In the genomic region with DNA sequence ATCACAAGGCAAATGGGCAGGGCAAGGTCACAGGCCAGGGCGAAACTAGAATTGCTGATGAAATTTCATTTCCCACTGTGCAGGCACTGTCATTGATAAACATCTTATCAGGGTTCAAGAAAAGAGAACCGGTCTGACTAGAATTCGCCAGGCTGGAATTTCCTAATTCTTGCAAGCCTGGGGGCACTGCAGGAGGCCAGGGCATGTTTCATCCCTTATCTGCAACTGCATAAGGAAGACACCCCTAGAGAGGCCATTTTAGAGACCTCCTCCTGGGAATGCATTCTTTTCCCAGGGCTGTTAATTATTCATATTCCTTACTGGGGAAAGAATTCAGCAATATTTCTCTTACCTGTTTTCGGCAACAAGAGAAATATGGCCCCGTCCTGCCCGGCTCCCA, we compare ENCODE assay signal across 1 cellular context.
TF ChIP-seq lines count a peak whose summit lies in the region.

No MANE protein-coding gene starts in this region.

TF ChIP-seq in H1, 55 proteins besides CTCF, POLR2A, EP300 and RAD21:
- no peak for TF ChIP-seq RXRA (IDR thresholded peaks at IDR 0.05; ENCODE audit: insufficient read depth, low read depth, low read length)
- 0 out of 2 replicates have a peak, but pooled peaks have one; percentile 8 for TF ChIP-seq TEAD4 (IDR thresholded peaks at IDR 0.05; ENCODE audit: low read depth, low read length)
- 0 out of 2 replicates have a peak, but pooled peaks have one; percentile 10 for TF ChIP-seq POU5F1 (IDR thresholded peaks at IDR 0.05; ENCODE audit: low read depth, low read length)
- TF ChIP-seq CEBPB (IDR thresholded peaks at IDR 0.05; ENCODE audit: low read depth, low read length) = 0 out of 2 replicates have a peak, but pooled peaks have one; percentile 10
- no peak for TF ChIP-seq CREB1 (IDR thresholded peaks at IDR 0.05)
- no peak for TF ChIP-seq BRCA1 (IDR thresholded peaks at IDR 0.05; ENCODE audit: low read depth, low read length)
